In the genomic region with DNA sequence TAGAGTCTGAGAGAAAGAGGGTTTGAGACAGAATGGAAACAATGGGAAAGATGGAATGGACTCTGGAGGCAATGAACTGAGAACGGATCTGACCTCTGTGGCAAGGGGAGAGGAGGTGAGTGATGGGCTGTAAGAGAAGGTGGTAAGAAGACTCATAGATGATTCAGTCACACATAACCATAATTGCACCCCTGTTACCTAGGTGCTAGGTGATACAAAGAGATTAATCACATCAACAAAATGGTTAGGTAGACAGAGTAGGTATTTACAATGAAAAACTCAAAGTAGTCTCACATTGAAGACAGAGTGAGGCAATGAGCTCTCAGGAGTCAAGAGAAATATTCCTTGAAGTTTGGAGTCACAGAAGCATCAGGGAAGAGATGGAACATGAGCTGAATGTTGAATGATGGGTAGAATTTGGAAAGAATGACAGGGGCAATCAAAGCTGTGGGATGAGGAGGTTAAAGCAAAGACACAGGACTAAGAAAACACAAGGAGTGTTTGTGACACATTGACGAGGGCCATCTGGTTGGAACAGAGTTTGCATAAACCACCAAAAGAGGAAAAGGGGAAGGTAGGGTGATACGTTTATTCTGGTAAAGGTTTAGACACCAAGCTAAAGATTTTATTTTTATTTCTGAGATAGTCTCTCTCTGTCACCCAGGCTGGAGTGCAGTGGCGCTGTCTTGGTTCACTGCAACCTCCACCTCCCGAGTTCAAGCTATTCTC, we compare ENCODE assay signal across 24 cellular contexts.
A peak's percentile ranks its signal among the peaks of the same experiment; 100 is the strongest.
DNase-seq lines count a peak whose midpoint lies in the region; ATAC-seq and TF ChIP-seq lines count a peak whose summit lies in the region.
"Had no signal": no experiment of that assay in that cellular context is flagged by ENCODE, and none has a peak within 500 bp of the region (broad histone marks: within the 10 kb centered on the region; RNA-seq: fewer than 3 reads in every experiment).

No MANE protein-coding gene starts in this region.

- no peaks in the 10 kb centered on the region for H4K20me1 ChIP-seq in BLaER1

- peak overlapping the region; percentile 38 for H3K4me3 ChIP-seq in BLaER1
- H3K4me3 ChIP-seq: MG63, psoas muscle, upper lobe of left lung had no signal

- peak overlapping the region; percentile 65 for H3K9ac ChIP-seq in BLaER1
- H3K9ac ChIP-seq: SK-N-SH had no signal

- H3K27me3 ChIP-seq in BLaER1, result no peaks in the 10 kb centered on the region
- H3K27me3 ChIP-seq: MG63, upper lobe of left lung had no signal

- H3K36me3 ChIP-seq in BLaER1, result 0 out of 2 replicates have a peak, but pooled peaks cover 6% of the 10 kb centered on the region
- H3K36me3 ChIP-seq in KOPT-K1 (ENCODE audit: insufficient read depth, low read length), result no peaks in the 10 kb centered on the region
- H3K36me3 ChIP-seq: MG63, upper lobe of left lung, WERI-Rb-1 had no signal

- ATAC-seq in GM21737 (IDR thresholded peaks at IDR 0.05; ENCODE audit: unreplicated experiment), result no peak
- ATAC-seq: activated T-helper 17 cell treated with anti-CD3 and anti-CD28 coated beads, Interleukin-2, amount 50 U/mL, for 72 hours; psoas muscle had no signal

- TF ChIP-seq POLR2A in Raji (IDR thresholded peaks at IDR 0.05; ENCODE audit: insufficient read depth, low read depth, low read length), result peak; percentile 65

- peaks cover 14% of the 10 kb centered on the region for H3K9me3 ChIP-seq in BLaER1
- H3K9me3 ChIP-seq in KOPT-K1 (ENCODE audit: insufficient read depth, low read length, poor library complexity, severe bottlenecking), result no peaks in the 10 kb centered on the region
- H3K9me3 ChIP-seq: MG63, psoas muscle, SK-N-SH, upper lobe of left lung had no signal

- peak overlapping the region; percentile 83 for H3K4me2 ChIP-seq in BLaER1
- H3K4me2 ChIP-seq: SK-N-SH had no signal

- DNase-seq in kidney tubule cell (ENCODE audit: low spot score), result peak; percentile 90
- DNase-seq in NCI-H2029 (lab: John Stamatoyannopoulos, UW), result no peak
- DNase-seq in activated CD4-positive, alpha-beta T cell treated with anti-CD3 and anti-CD28 coated beads, Interleukin-2, amount 50 U/mL, for 4 hours, result no peak
- DNase-seq in NCI-H146 treated with DMSO at 0.1 percent for 48 hours (lab: John Stamatoyannopoulos, UW; ENCODE audit: unreplicated experiment), result no peak
- DNase-seq: activated CD4-positive, alpha-beta T cell treated with anti-CD3 and anti-CD28 coated beads, Interleukin-2, amount 50 U/mL, for 48 hours; activated CD8-positive, alpha-beta memory T cell treated with anti-CD3 and anti-CD28 coated beads, Interleukin-2, amount 50 U/mL, for 48 hours; aorta; Calu3; caudate nucleus; dermis blood vessel endothelial cell; glutamatergic neuron; kidney glomerular epithelial cell; MG63; NCI-H1436; NCI-H510A; psoas muscle; SK-N-SH; upper lobe of left lung; WERI-Rb-1 had no signal

- H3K4me1 ChIP-seq in BLaER1, result peaks cover 87% of the 10 kb centered on the region
- H3K4me1 ChIP-seq: psoas muscle, upper lobe of left lung had no signal

- H3K27ac ChIP-seq in BLaER1 (peak overlapping the region; percentile 83), KOPT-K1 (ENCODE audit: low read depth, low read length, poor library complexity, severe bottlenecking) (peak overlapping the region; percentile 64)
- H3K27ac ChIP-seq: psoas muscle, upper lobe of left lung, WERI-Rb-1 had no signal
